In genomic region chr13:34256236-34256635, GRCh38 we compare ENCODE assay signal across 14 cellular contexts.
"Had no signal": no experiment of that assay in that cellular context is flagged by ENCODE, and none has a peak within 500 bp of the region (broad histone marks: within the 10 kb centered on the region; RNA-seq: fewer than 3 reads in every experiment).

No MANE protein-coding gene starts in this region.

- H2AFZ ChIP-seq: hepatocyte had no signal

- H3K79me2 ChIP-seq: hepatocyte had no signal

- H3K27me3 Mint-ChIP-seq: activated CD4-positive, alpha-beta T cell treated with anti-CD3 and anti-CD28 coated beads, Interleukin-2, amount 10 ng/mL, durations not matched to agents 24 days and 14 days; activated naive CD8-positive, alpha-beta T cell treated with anti-CD3 and anti-CD28 coated beads for 36 hours had no signal

- ATAC-seq: body of pancreas; left lobe of liver; mucosa of descending colon; naive thymus-derived CD8-positive, alpha-beta T cell had no signal

- H3K4me1 Mint-ChIP-seq: activated CD4-positive, alpha-beta T cell treated with anti-CD3 and anti-CD28 coated beads, Interleukin-2, amount 10 ng/mL, durations not matched to agents 24 days and 14 days; activated naive CD8-positive, alpha-beta T cell treated with anti-CD3 and anti-CD28 coated beads for 36 hours had no signal

- H3K36me3 ChIP-seq: right atrium auricular region, tibial artery, uterus had no signal

- H3K9me3 ChIP-seq: body of pancreas, mucosa of descending colon, tibial artery, uterus had no signal

- H3K4me3 ChIP-seq: body of pancreas, hepatocyte, mucosa of descending colon, right atrium auricular region, tibial artery, uterus had no signal

- H3K27ac ChIP-seq: body of pancreas, hepatocyte, right atrium auricular region, tibial artery, uterus had no signal

- H3K36me3 Mint-ChIP-seq: activated naive CD8-positive, alpha-beta T cell treated with anti-CD3 and anti-CD28 coated beads for 36 hours; naive thymus-derived CD8-positive, alpha-beta T cell had no signal

- H3K4me1 ChIP-seq: body of pancreas, tibial artery, uterus had no signal

- H3K27ac Mint-ChIP-seq: activated CD4-positive, alpha-beta T cell treated with anti-CD3 and anti-CD28 coated beads, Interleukin-2, amount 10 ng/mL, durations not matched to agents 24 days and 14 days; activated naive CD8-positive, alpha-beta T cell treated with anti-CD3 and anti-CD28 coated beads for 36 hours had no signal

- DNase-seq: activated CD4-positive, alpha-beta T cell treated with anti-CD3 and anti-CD28 coated beads, Interleukin-2, amount 10 ng/mL, durations not matched to agents 24 days and 14 days; activated CD8-positive, alpha-beta memory T cell treated with anti-CD3 and anti-CD28 coated beads, Interleukin-2, amount 50 U/mL, for 48 hours; activated naive CD8-positive, alpha-beta T cell treated with anti-CD3 and anti-CD28 coated beads for 36 hours; body of pancreas; mammary epithelial cell; naive thymus-derived CD8-positive, alpha-beta T cell; stimulated activated CD4-positive, alpha-beta T cell treated with anti-CD3 and anti-CD28 coated beads, Interleukin-2, amount 100 ng/mL, for 48 hours; stimulated activated naive CD4-positive, alpha-beta T cell; tibial artery; uterus had no signal

- H3K27me3 ChIP-seq: body of pancreas, hepatocyte, right atrium auricular region, tibial artery, uterus had no signal

- H3K4me3 Mint-ChIP-seq: activated CD4-positive, alpha-beta T cell treated with anti-CD3 and anti-CD28 coated beads, Interleukin-2, amount 10 ng/mL, durations not matched to agents 24 days and 14 days; activated naive CD8-positive, alpha-beta T cell treated with anti-CD3 and anti-CD28 coated beads for 36 hours; naive thymus-derived CD8-positive, alpha-beta T cell had no signal

- H3K4me2 ChIP-seq: hepatocyte had no signal
